Comparison of ENCODE assay signal across 9 cellular contexts in genomic region chr19:37079238-37079637, GRCh38. TPM values are rescaled to one million over a fixed set of nuclear protein-coding genes. Genes with fewer than 3 reads are reported as not detected.
A peak's percentile ranks its signal among the peaks of the same experiment; 100 is the strongest.
DNase-seq lines count a peak whose midpoint lies in the region; ATAC-seq and TF ChIP-seq lines count a peak whose summit lies in the region.
"Had no signal": no experiment of that assay in that cellular context is flagged by ENCODE, and none has a peak within 500 bp of the region (broad histone marks: within the 10 kb centered on the region; RNA-seq: fewer than 3 reads in every experiment).

No MANE protein-coding gene starts in this region.

- H2BK5ac ChIP-seq in trophoblast cell (ENCODE audit: low read depth, low read length, poor library complexity): no peak overlapping the region

- no peaks in the 10 kb centered on the region for H3K36me3 ChIP-seq in ES-I3 (ENCODE audit: insufficient read depth, low read length)
- H3K36me3 ChIP-seq in OCI-LY7 (ENCODE audit: insufficient read depth, low read length): peaks cover 20% of the 10 kb centered on the region
- H3K36me3 ChIP-seq in trophoblast cell (ENCODE audit: control insufficient read depth in 1 of 2, insufficient read depth in 2 of 2, low read length in 2 of 2): no peaks in the 10 kb centered on the region
- no peaks in the 10 kb centered on the region for H3K36me3 ChIP-seq in colonic mucosa

- H4K20me1 ChIP-seq in OCI-LY7 (ENCODE audit: insufficient read depth, low read length): no peaks in the 10 kb centered on the region

- no TSS peak for BruUV-seq in OCI-LY7 (replicated peaks; lab: Mats Ljungman, UMichigan)

- no peak overlapping the region for H3K27ac Mint-ChIP-seq in endothelial cell (ENCODE audit: unreplicated experiment)

- H3K14ac ChIP-seq in trophoblast cell (ENCODE audit: low read length): no peak overlapping the region

- intact Hi-C loops in OCI-LY7 (cut with micrococcal nuclease; ENCODE audit: unreplicated experiment) (loop anchor here (2.0 to 5.0 kb wide), 6 partner anchors 94 to 550 kb away; partner anchors contain the start of genes ZNF260, ZNF529, ZNF569 and ZNF570), colonic mucosa (cut with DNase I) (no loop called here)

- H2AK5ac ChIP-seq in trophoblast cell (ENCODE audit: low read length): no peak overlapping the region

- H2BK120ac ChIP-seq in trophoblast cell (ENCODE audit: insufficient read depth, low read length, poor library complexity): no peak overlapping the region

- no peaks in the 10 kb centered on the region for H3K27me3 ChIP-seq in trophoblast cell (ENCODE audit: insufficient read depth, low read length)
- H3K27me3 ChIP-seq in colonic mucosa: no peaks in the 10 kb centered on the region

- no peak for ATAC-seq in HG02610 (IDR thresholded peaks at IDR 0.05; ENCODE audit: unreplicated experiment)
- no peak for ATAC-seq in HG03439 (IDR thresholded peaks at IDR 0.05; ENCODE audit: unreplicated experiment)

- H3K79me2 ChIP-seq in OCI-LY7 (ENCODE audit: insufficient read depth, low read depth, low read length): peaks cover 33% of the 10 kb centered on the region
- peaks cover 4% of the 10 kb centered on the region for H3K79me2 ChIP-seq in trophoblast cell (ENCODE audit: control insufficient read depth, insufficient read depth, low read length, poor library complexity)

- peaks cover 27% of the 10 kb centered on the region for H3K9me3 Mint-ChIP-seq in endothelial cell (ENCODE audit: unreplicated experiment)

- peaks cover 39% of the 10 kb centered on the region for H3K36me3 Mint-ChIP-seq in endothelial cell (ENCODE audit: low read depth, unreplicated experiment)

- POLR2A ChIA-PET in OCI-LY7 (lab: Charles Lee): no interaction called here

- no peak overlapping the region for H4K12ac ChIP-seq in trophoblast cell (ENCODE audit: low read depth, low read length)

- H3K4ac ChIP-seq in trophoblast cell (ENCODE audit: low read depth, low read length): no peak overlapping the region

- H3K79me1 ChIP-seq in trophoblast cell (ENCODE audit: low read length): peaks cover 3% of the 10 kb centered on the region

- H3K9ac ChIP-seq in ES-I3 (ENCODE audit: low read depth, low read length) (peak overlapping the region; percentile 92), trophoblast cell (ENCODE audit: low read length) (no peak overlapping the region), colonic mucosa (ENCODE audit: low read depth in 2 of 2, low read length in 2 of 2) (peak overlapping the region in 1 of 2 donors; percentile 95)

- no peak overlapping the region for H4K8ac ChIP-seq in trophoblast cell (ENCODE audit: low read depth, low read length)

- no peak overlapping the region for H3K23ac ChIP-seq in trophoblast cell (ENCODE audit: low read length)

- H3K9me2 ChIP-seq in OCI-LY7 (ENCODE audit: insufficient read depth, low read length): no peaks in the 10 kb centered on the region

- DNase-seq in OCI-LY7 (ENCODE audit: low spot score) (peak; percentile 7), endothelial cell (ENCODE audit: low spot score) (no peak), trophoblast cell (no peak), NCI-H774 (lab: John Stamatoyannopoulos, UW) (no peak), colonic mucosa (no peak)
- DNase-seq: occipital lobe had no signal

- TF ChIP-seq CTCF in OCI-LY7 (conservative IDR thresholded peaks at IDR 0.05; ENCODE audit: low read length): no peak
- TF ChIP-seq CTCF in endothelial cell (IDR thresholded peaks at IDR 0.05; ENCODE audit: unreplicated experiment): no peak
- no peak for TF ChIP-seq CTCF in colonic mucosa (IDR thresholded peaks at IDR 0.05)

- H3K18ac ChIP-seq in trophoblast cell (ENCODE audit: low read length): no peak overlapping the region

- CTCF ChIA-PET in OCI-LY7 (lab: Charles Lee; ENCODE audit: unreplicated experiment): no interaction called here

- H3K4me1 Mint-ChIP-seq in endothelial cell (ENCODE audit: unreplicated experiment): peaks cover 16% of the 10 kb centered on the region

- H3K4me3 ChIP-seq in OCI-LY7 (ENCODE audit: low read depth, low read length, poor library complexity, severe bottlenecking) (peak overlapping the region; percentile 88), trophoblast cell (ENCODE audit: low read depth, low read length) (no peak overlapping the region), colonic mucosa (no peak overlapping the region)

- H3K9me3 ChIP-seq in ES-I3 (ENCODE audit: control insufficient read depth, insufficient read depth, low read length) (peaks cover 5% of the 10 kb centered on the region; the same call in 1 of the 2 replicates), OCI-LY7 (ENCODE audit: low read length) (peaks cover 32% of the 10 kb centered on the region; the same call in 1 of the 2 replicates), trophoblast cell (ENCODE audit: insufficient read depth, low read depth, low read length) (no peaks in the 10 kb centered on the region), colonic mucosa (no peaks in the 10 kb centered on the region)

- H3K27ac ChIP-seq in OCI-LY7 (ENCODE audit: low read depth, low read length, poor library complexity, severe bottlenecking): no peak overlapping the region
- H3K27ac ChIP-seq in trophoblast cell (ENCODE audit: low read depth, low read length): no peak overlapping the region
- H3K27ac ChIP-seq in colonic mucosa: no peak overlapping the region

- no CpG with 5 or more reads among the region's 4 CpGs for WGBS in trophoblast cell (ENCODE audit: extremely low coverage, insufficient coverage, insufficient read length)

- H3K27me3 Mint-ChIP-seq in endothelial cell (ENCODE audit: unreplicated experiment): peaks cover 11% of the 10 kb centered on the region

- H4K91ac ChIP-seq in trophoblast cell (ENCODE audit: low read depth, low read length): no peak overlapping the region

- H2AFZ ChIP-seq in OCI-LY7 (ENCODE audit: low read length) (no peak overlapping the region), trophoblast cell (ENCODE audit: insufficient read depth, low read length, poor library complexity) (no peak overlapping the region)

- H3K4me3 Mint-ChIP-seq in endothelial cell (ENCODE audit: unreplicated experiment): peak overlapping the region; percentile 98

- H3K4me1 ChIP-seq in ES-I3 (ENCODE audit: insufficient read depth, low read length) (no peaks in the 10 kb centered on the region), OCI-LY7 (ENCODE audit: insufficient read depth, low read length, poor library complexity, severe bottlenecking) (peaks cover 13% of the 10 kb centered on the region), trophoblast cell (ENCODE audit: control insufficient read depth in 1 of 2, insufficient read depth in 2 of 2, low read length in 2 of 2) (peaks cover 0 to 5% of the 10 kb centered on the region in 2 experiments), colonic mucosa (no peaks in the 10 kb centered on the region)

- peak overlapping the region; percentile 88 for H3K4me2 ChIP-seq in OCI-LY7 (ENCODE audit: low read length)
- H3K4me2 ChIP-seq in trophoblast cell (ENCODE audit: low read length): peak overlapping the region; percentile 84

- H2BK12ac ChIP-seq in trophoblast cell (ENCODE audit: low read length): no peak overlapping the region

RNA-seq across cellular contexts. Expression of gene ZNF420, which starts 1.0 kb away (rescaled TPM):
- total RNA-seq in OCI-LY7 (2014; rRNA removed; shearing (Covaris generic)): 8.8 and 14.0 TPM in 2 replicates
- total RNA-seq in OCI-LY7 (2022) (11.0 and 13.8 TPM in 2 replicates), endothelial cell (ENCODE audit: unreplicated experiment) (13.1 TPM), colonic mucosa (1 to 10 TPM; 6.3 to 6.7 TPM)
- polyA plus RNA-seq in trophoblast cell (2013): 5.1 and 5.5 TPM in 2 replicates
